In the genomic region with DNA sequence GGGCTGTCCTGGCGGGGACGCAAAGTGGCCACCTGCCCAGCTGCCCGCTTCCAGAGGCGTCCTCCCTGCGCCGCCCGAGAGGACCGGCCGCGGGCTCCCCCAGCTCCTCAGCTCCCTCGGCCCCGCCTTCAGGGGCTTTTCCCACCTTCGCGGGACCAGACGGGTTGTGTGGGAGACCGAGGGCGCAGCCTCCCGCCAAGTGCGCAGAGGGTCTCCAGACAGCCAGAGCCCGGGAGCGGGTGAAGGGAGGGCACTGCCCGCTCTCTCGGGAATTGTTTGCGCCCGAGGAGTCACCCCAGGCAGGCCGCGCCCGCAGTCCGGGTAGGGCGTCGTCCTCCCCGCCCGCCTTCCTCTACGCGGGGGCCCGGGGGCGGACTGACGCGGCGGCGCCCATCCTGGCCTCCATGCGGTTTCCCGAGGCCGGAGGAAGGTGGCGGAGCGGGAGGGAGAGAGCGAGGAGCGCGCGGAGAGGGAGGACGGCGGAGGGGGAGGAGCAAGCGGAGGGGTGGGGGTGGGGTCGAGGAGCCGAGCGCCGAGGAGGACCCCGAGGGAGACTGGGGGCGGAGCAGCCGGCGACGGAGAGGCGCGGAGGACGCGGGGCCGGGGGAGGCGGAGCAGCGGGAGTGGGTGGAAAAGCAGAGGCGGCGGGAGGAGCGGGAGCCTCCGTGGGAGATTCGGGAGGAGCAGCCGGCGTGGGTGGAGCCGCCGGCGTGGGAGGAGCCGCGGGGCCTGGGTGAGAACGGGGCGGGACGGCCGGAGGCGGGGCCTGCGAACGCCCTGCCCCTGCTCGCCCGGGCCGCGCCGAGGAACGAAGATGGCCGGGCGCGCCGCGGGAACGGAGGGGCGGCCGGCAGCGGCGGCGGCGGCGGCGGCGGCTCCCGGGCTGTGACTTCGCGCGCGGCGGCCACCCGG, we compare ENCODE assay signal across 8 cellular contexts.
A peak's percentile ranks its signal among the peaks of the same experiment; 100 is the strongest.
DNase-seq lines count a peak whose midpoint lies in the region; ATAC-seq and TF ChIP-seq lines count a peak whose summit lies in the region.

No MANE protein-coding gene starts in this region.

- DNase-seq in COLO668 (lab: John Stamatoyannopoulos, UW; ENCODE audit: unreplicated experiment), result peak; percentile 86
- peak in 75 of 76 experiments; percentile 1 to 88 (median 72) for DNase-seq in HUDEP-2 (lab: John Stamatoyannopoulos, UW; ENCODE audit: unreplicated experiment in 76 of 76)
- peak; percentile 80 for DNase-seq in RPMI8226
- peak; percentile 91 for DNase-seq in activated effector memory CD4-positive, alpha-beta T cell treated with anti-CD3 and anti-CD28 coated beads, Interleukin-2, amount 50 U/mL, for 16 hours
- peak; percentile 82 for DNase-seq in fibroblast of the conjunctiva (ENCODE audit: low read depth)
- DNase-seq in nephron progenitor cell, result peak; percentile 85
- peak; percentile 74 for DNase-seq in stimulated activated naive CD4-positive, alpha-beta T cell treated with Interleukin-2 at 50 U/mL for 16 hours (lab: John Stamatoyannopoulos, UW)

- no peak overlapping the region for H3K27ac Mint-ChIP-seq in nephron progenitor cell

- H3K4me1 Mint-ChIP-seq in nephron progenitor cell, result peaks cover 59% of the 10 kb centered on the region

- peak overlapping the region; percentile 73 for H3K4me3 Mint-ChIP-seq in nephron progenitor cell

- peak; percentile 76 for ATAC-seq in GM21367 (IDR thresholded peaks at IDR 0.05; ENCODE audit: unreplicated experiment)

- peaks cover 17% of the 10 kb centered on the region for H3K36me3 Mint-ChIP-seq in nephron progenitor cell (ENCODE audit: low read depth)

- no peak for TF ChIP-seq CTCF in nephron progenitor cell (IDR thresholded peaks at IDR 0.05)

- peaks cover 56% of the 10 kb centered on the region for H3K9me3 Mint-ChIP-seq in nephron progenitor cell

- no peaks in the 10 kb centered on the region for H3K27me3 Mint-ChIP-seq in nephron progenitor cell (ENCODE audit: low read depth, poor library complexity)

Comparison
In these comparisons a context has a peak if more than half of its experiments do, and no peak if none do; other contexts are left out.
1. Peak in every context shown above with its lines: DNase-seq and ATAC-seq.